Comparison of ENCODE assay signal across 19 cellular contexts in the genomic region with DNA sequence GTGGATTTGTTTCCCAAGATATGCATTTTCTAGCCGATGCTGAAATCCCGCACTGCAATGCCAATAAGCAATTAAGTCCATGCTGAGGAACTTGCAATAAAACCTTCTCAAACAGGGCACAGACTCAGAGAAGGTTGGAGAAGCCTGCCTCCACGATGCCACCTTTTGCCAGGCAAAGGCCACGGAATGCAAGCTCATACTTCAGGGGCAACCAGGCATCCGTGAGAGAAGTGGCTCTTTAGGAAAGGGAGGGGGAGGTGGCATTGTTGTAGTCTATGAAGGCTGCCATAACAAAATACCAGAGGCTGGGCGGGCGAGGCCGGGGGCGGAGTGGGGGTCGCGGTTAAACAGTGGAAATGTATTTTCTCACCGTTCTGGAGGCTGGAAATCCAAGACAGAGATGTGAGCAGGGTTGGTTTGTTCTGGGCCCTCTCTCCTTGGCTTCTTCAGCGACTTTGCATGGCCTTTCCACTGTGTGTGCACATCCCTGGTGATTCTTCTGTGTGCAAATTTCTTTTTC.
DNase-seq lines count a peak whose midpoint lies in the region; ATAC-seq, FAIRE-seq and TF ChIP-seq lines count a peak whose summit lies in the region.
"Had no signal": no experiment of that assay in that cellular context is flagged by ENCODE, and none has a peak within 500 bp of the region (broad histone marks: within the 10 kb centered on the region; RNA-seq: fewer than 3 reads in every experiment).

No MANE protein-coding gene starts in this region.

- no peaks in the 10 kb centered on the region for H3F3A ChIP-seq in neural progenitor cell (ENCODE audit: low read depth)

- RAD21 ChIA-PET in GM12878 (lab: Charles Lee; ENCODE audit: unreplicated experiment): no interaction called here

- ATAC-seq in GM12878: no peak
- ATAC-seq: CD8-positive, alpha-beta T cell had no signal

- H3K4me1 ChIP-seq in GM12878 (ENCODE audit: control insufficient read depth, insufficient read depth, low read length): no peaks in the 10 kb centered on the region
- no peaks in the 10 kb centered on the region for H3K4me1 ChIP-seq in neural progenitor cell
- H3K4me1 ChIP-seq: BLaER1, Caco-2 had no signal

- in situ Hi-C loops in GM12878 (cut with MboI): no loop called here

- H3K27me3 ChIP-seq in H7 (ENCODE audit: control insufficient read depth, insufficient read depth, low read length): no peaks in the 10 kb centered on the region; the same call in 1 of the 2 replicates
- no peaks in the 10 kb centered on the region for H3K27me3 ChIP-seq in GM12878 (replicated peaks in 1 of 2; ENCODE audit: control insufficient read depth in 2 of 2, insufficient read depth in 2 of 2, low read length in 1 of 2)
- H3K27me3 ChIP-seq in neural progenitor cell: no peaks in the 10 kb centered on the region
- H3K27me3 ChIP-seq: BLaER1 had no signal

- no peaks in the 10 kb centered on the region for H3K36me3 ChIP-seq in H7 (replicated peaks; ENCODE audit: control insufficient read depth, insufficient read depth, low read length)
- H3K36me3 ChIP-seq in GM12878 (ENCODE audit: control insufficient read depth in 2 of 2, insufficient read depth in 2 of 2, low read length in 1 of 2): no peaks in the 10 kb centered on the region
- no peaks in the 10 kb centered on the region for H3K36me3 ChIP-seq in neural progenitor cell
- H3K36me3 ChIP-seq: BLaER1 had no signal

- no peak overlapping the region for H3K27ac ChIP-seq in GM12878 (ENCODE audit: control insufficient read depth, insufficient read depth)
- H3K27ac ChIP-seq in neural progenitor cell: no peak overlapping the region
- no peak overlapping the region for H3K27ac ChIP-seq in substantia nigra (ENCODE audit: low read depth, low read length, poor library complexity, severe bottlenecking)
- H3K27ac ChIP-seq: BLaER1, C4-2B had no signal

- 38% methylated on average over 7 of the region's 13 CpGs for WGBS in GM12878 (ENCODE audit: insufficient coverage, insufficient replicate concordance, low lambda C conversion rate, missing lambda C conversion rate)

- SMC1A ChIA-PET in GM12878 (lab: Charles Lee; ENCODE audit: uncharacterized antibody, unreplicated experiment): no interaction called here

- no peak for FAIRE-seq in GM12878 (lab: Jason Lieb, UNC)
- FAIRE-seq: GM12891, GM18507, H54 had no signal

- no peak for TF ChIP-seq EP300 in GM12878 (IDR thresholded peaks at IDR 0.05; ENCODE audit: borderline replicate concordance in 1 of 2, control insufficient read depth in 1 of 2, low read depth in 2 of 2, low read length in 2 of 2)

- peaks cover 3% of the 10 kb centered on the region for H3K4me1 Mint-ChIP-seq in neural progenitor cell

- intact Hi-C loops in GM12878 (cut with micrococcal nuclease; ENCODE audit: unreplicated experiment): no loop called here

- no peaks in the 10 kb centered on the region for H3K36me3 Mint-ChIP-seq in neural progenitor cell
- H3K36me3 Mint-ChIP-seq: CD4-positive, CD25-positive, alpha-beta regulatory T cell; CD8-positive, alpha-beta T cell had no signal

- no peak overlapping the region for H3K4me3 Mint-ChIP-seq in neural progenitor cell
- H3K4me3 Mint-ChIP-seq: CD4-positive, CD25-positive, alpha-beta regulatory T cell; CD8-positive, alpha-beta T cell had no signal

- H3K9me3 Mint-ChIP-seq in neural progenitor cell: no peaks in the 10 kb centered on the region
- H3K9me3 Mint-ChIP-seq: CD8-positive, alpha-beta T cell had no signal

- H3K27ac Mint-ChIP-seq in neural progenitor cell: no peak overlapping the region
- H3K27ac Mint-ChIP-seq: CD4-positive, CD25-positive, alpha-beta regulatory T cell; CD8-positive, alpha-beta T cell had no signal

- no peak for TF ChIP-seq RAD21 in GM12878 (IDR thresholded peaks at IDR 0.05; ENCODE audit: insufficient read depth, low read depth, low read length)

- TSS peak; percentile 77 for BruUV-seq in GM12878 (replicated peaks; lab: Mats Ljungman, UMichigan)

- no peak for TF ChIP-seq POLR2A in GM12878 (IDR thresholded peaks at IDR 0.05; ENCODE audit: low read depth, low read length)

- CTCF ChIA-PET in GM12878 (lab: Yijun Ruan, JAX): no interaction called here

- DNase-seq in H7 (peak; percentile 20), GM12878 (ENCODE audit: low read depth, low spot score) (no peak), neural progenitor cell (ENCODE audit: low spot score) (no peak), substantia nigra (lab: John Stamatoyannopoulos, UW) (no peak), pons (ENCODE audit: low spot score) (no peak), DMS153 (lab: John Stamatoyannopoulos, UW) (no peak)
- DNase-seq: Caco-2; CD4-positive, CD25-positive, alpha-beta regulatory T cell; CD8-positive, alpha-beta T cell; DMS79; EL; GDM1; GOT3; HCEC 1CT had no signal

- no peak overlapping the region for H2AFZ ChIP-seq in GM12878 (ENCODE audit: control insufficient read depth, low read depth, low read length)
- H2AFZ ChIP-seq in neural progenitor cell (replicated peaks): peak overlapping the region; percentile 57

- H4K20me1 ChIP-seq in GM12878 (ENCODE audit: control insufficient read depth, insufficient read depth) (no peaks in the 10 kb centered on the region), neural progenitor cell (ENCODE audit: low read depth) (no peaks in the 10 kb centered on the region)
- H4K20me1 ChIP-seq: BLaER1 had no signal

- no peak overlapping the region for H3K9ac ChIP-seq in GM12878 (ENCODE audit: control insufficient read depth, insufficient read depth, low read length)
- H3K9ac ChIP-seq in neural progenitor cell: no peak overlapping the region
- H3K9ac ChIP-seq: BLaER1 had no signal

- TF ChIP-seq CTCF in GM12878 (IDR thresholded peaks at IDR 0.05 in 2 of 3, conservative IDR thresholded peaks at IDR 0.05 in 1 of 3; ENCODE audit: control insufficient read depth in 2 of 3, extremely low read depth in 1 of 3, insufficient read depth in 1 of 3, low read depth in 3 of 3, low read length in 3 of 3) (no peak), neural progenitor cell (IDR thresholded peaks at IDR 0.05) (no peak)

- no peak overlapping the region for H3K4me2 ChIP-seq in GM12878 (ENCODE audit: control insufficient read depth, insufficient read depth)
- H3K4me2 ChIP-seq in neural progenitor cell: no peak overlapping the region
- H3K4me2 ChIP-seq: BLaER1 had no signal

- POLR2A ChIA-PET in GM12878 (lab: Charles Lee): no interaction called here

- H3K79me2 ChIP-seq in GM12878 (ENCODE audit: control insufficient read depth, insufficient read depth, low read length) (no peaks in the 10 kb centered on the region), neural progenitor cell (ENCODE audit: low read depth) (no peaks in the 10 kb centered on the region)

- H3K27me3 Mint-ChIP-seq in neural progenitor cell (ENCODE audit: insufficient read depth, low read depth): peaks cover 4% of the 10 kb centered on the region
- H3K27me3 Mint-ChIP-seq: CD4-positive, CD25-positive, alpha-beta regulatory T cell had no signal

- H3K9me3 ChIP-seq in GM12878 (replicated peaks; ENCODE audit: control insufficient read depth, insufficient read depth, low read length): no peaks in the 10 kb centered on the region; the same call in 2 of the 3 replicates
- no peaks in the 10 kb centered on the region for H3K9me3 ChIP-seq in neural progenitor cell (ENCODE audit: low read depth)
- H3K9me3 ChIP-seq: BLaER1, Caco-2 had no signal

- H3K4me3 ChIP-seq in H7 (ENCODE audit: insufficient read depth, low read depth, low read length) (no peak overlapping the region), GM12878 (no peak overlapping the region), neural progenitor cell (no peak overlapping the region)
- H3K4me3 ChIP-seq: BLaER1 had no signal

TF ChIP-seq in GM12878, 131 proteins besides CTCF, POLR2A, EP300 and RAD21:
- TF ChIP-seq NFIC (IDR thresholded peaks at IDR 0.05; ENCODE audit: low read depth, low read length) (no peak), NR2F1 (conservative IDR thresholded peaks at IDR 0.05) (no peak), JUNB (IDR thresholded peaks at IDR 0.05) (no peak), YBX1 (IDR thresholded peaks at IDR 0.05) (no peak), CBFB (IDR thresholded peaks at IDR 0.05; ENCODE audit: low read depth) (no peak), CHD1 (IDR thresholded peaks at IDR 0.05; ENCODE audit: low read depth, low read length) (no peak), ZNF24 (IDR thresholded peaks at IDR 0.05) (no peak), WRNIP1 (IDR thresholded peaks at IDR 0.05; ENCODE audit: borderline replicate concordance, low read depth, low read length) (no peak), MYC (IDR thresholded peaks at IDR 0.05; ENCODE audit: insufficient read depth, insufficient read length, insufficient replicate concordance, low read length, severe bottlenecking) (no peak)
- TF ChIP-seq, protein P1, sequence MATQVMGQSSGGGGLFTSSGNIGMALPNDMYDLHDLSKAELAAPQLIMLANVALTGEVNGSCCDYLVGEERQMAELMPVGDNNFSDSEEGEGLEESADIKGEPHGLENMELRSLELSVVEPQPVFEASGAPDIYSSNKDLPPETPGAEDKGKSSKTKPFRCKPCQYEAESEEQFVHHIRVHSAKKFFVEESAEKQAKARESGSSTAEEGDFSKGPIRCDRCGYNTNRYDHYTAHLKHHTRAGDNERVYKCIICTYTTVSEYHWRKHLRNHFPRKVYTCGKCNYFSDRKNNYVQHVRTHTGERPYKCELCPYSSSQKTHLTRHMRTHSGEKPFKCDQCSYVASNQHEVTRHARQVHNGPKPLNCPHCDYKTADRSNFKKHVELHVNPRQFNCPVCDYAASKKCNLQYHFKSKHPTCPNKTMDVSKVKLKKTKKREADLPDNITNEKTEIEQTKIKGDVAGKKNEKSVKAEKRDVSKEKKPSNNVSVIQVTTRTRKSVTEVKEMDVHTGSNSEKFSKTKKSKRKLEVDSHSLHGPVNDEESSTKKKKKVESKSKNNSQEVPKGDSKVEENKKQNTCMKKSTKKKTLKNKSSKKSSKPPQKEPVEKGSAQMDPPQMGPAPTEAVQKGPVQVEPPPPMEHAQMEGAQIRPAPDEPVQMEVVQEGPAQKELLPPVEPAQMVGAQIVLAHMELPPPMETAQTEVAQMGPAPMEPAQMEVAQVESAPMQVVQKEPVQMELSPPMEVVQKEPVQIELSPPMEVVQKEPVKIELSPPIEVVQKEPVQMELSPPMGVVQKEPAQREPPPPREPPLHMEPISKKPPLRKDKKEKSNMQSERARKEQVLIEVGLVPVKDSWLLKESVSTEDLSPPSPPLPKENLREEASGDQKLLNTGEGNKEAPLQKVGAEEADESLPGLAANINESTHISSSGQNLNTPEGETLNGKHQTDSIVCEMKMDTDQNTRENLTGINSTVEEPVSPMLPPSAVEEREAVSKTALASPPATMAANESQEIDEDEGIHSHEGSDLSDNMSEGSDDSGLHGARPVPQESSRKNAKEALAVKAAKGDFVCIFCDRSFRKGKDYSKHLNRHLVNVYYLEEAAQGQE (IDR thresholded peaks at IDR 0.05; ENCODE audit: low read depth, low read length): no peak
